In the genomic region with DNA sequence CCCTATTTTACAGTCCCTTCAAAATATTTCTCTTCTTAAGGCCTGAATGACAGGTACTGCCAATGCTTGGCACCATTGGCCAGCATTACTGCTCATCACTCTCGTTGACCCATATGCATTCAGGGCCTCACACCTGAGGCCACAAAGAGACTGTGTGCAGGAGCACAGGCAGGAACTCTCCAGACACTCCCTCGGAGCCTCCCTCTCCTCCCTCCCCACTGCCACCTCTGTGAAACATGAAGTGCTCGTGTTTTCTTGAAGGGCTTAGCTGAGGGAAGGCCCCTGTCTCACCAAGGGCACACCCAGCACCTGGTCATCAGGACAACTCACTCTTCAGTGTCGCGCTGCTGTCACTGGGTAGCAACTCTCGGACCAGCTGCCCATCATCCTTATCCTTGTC, we compare ENCODE assay signal across 3 cellular contexts.
"Had no signal": no experiment of that assay in that cellular context is flagged by ENCODE, and none has a peak within 500 bp of the region (broad histone marks: within the 10 kb centered on the region; RNA-seq: fewer than 3 reads in every experiment).

No MANE protein-coding gene starts in this region.

- DNase-seq: IMR-90 had no signal

- H3K27ac ChIP-seq: HL-60 had no signal

- H3K4me3 ChIP-seq: K562 had no signal
